22 cellular contexts compared by ENCODE assay signal in genomic region chr3:77489216-77489615, GRCh38.
"Had no signal": no experiment of that assay in that cellular context is flagged by ENCODE, and none has a peak within 500 bp of the region (broad histone marks: within the 10 kb centered on the region; RNA-seq: fewer than 3 reads in every experiment).

No MANE protein-coding gene starts in this region.

- H3K4me1 Mint-ChIP-seq: activated naive CD4-positive, alpha-beta T cell treated with anti-CD3 and anti-CD28 coated beads, Interleukin-2, amount 50 U/mL, for 24 hours; brain; nephron; T-helper 17 cell had no signal

- H3K4me1 ChIP-seq: gastrocnemius medialis, left ventricle myocardium inferior, pancreas, psoas muscle, right atrium auricular region, spleen, testis had no signal

- H3K36me3 Mint-ChIP-seq: activated CD4-positive, alpha-beta memory T cell treated with anti-CD3 and anti-CD28 coated beads for 36 hours; activated naive CD4-positive, alpha-beta T cell treated with anti-CD3 and anti-CD28 coated beads, Interleukin-2, amount 50 U/mL, for 24 hours had no signal

- H3K9me3 ChIP-seq: gastrocnemius medialis, pancreas, psoas muscle, testis had no signal

- DNase-seq: activated CD4-positive, alpha-beta memory T cell treated with anti-CD3 and anti-CD28 coated beads for 36 hours; activated CD4-positive, alpha-beta T cell treated with anti-CD3 and anti-CD28 coated beads for 48 hours; activated gamma-delta T cell; activated T-cell treated with anti-CD3 and anti-CD28 coated beads for 4 hours; anterior cingulate cortex; effector memory CD4-positive, alpha-beta T cell; gastrocnemius medialis; hypothalamus; left ventricle myocardium inferior; mammary epithelial cell; pancreas; psoas muscle; spleen; stimulated activated CD4-positive, alpha-beta T cell treated with anti-CD3 and anti-CD28 coated beads, Interleukin-4, amount 100 ng/mL, for 1 hour; stimulated activated naive CD4-positive, alpha-beta T cell; T-helper 17 cell; testis had no signal

- H3K27ac Mint-ChIP-seq: activated CD4-positive, alpha-beta memory T cell treated with anti-CD3 and anti-CD28 coated beads for 36 hours; activated naive CD4-positive, alpha-beta T cell treated with anti-CD3 and anti-CD28 coated beads, Interleukin-2, amount 50 U/mL, for 24 hours; brain; nephron; T-helper 17 cell; type B pancreatic cell had no signal

- H3K27ac ChIP-seq: gastrocnemius medialis, left ventricle myocardium inferior, pancreas, psoas muscle, right atrium auricular region, spleen, testis had no signal

- H3K27me3 ChIP-seq: gastrocnemius medialis, pancreas, right atrium auricular region, spleen, testis had no signal

- H3K4me3 ChIP-seq: gastrocnemius medialis, left ventricle myocardium inferior, pancreas, psoas muscle, right atrium auricular region, spleen, testis had no signal

- H3K27me3 Mint-ChIP-seq: activated CD4-positive, alpha-beta memory T cell treated with anti-CD3 and anti-CD28 coated beads for 36 hours; activated naive CD4-positive, alpha-beta T cell treated with anti-CD3 and anti-CD28 coated beads, Interleukin-2, amount 50 U/mL, for 24 hours; T-helper 17 cell; type B pancreatic cell had no signal

- H3K4me3 Mint-ChIP-seq: activated CD4-positive, alpha-beta memory T cell treated with anti-CD3 and anti-CD28 coated beads for 36 hours; activated naive CD4-positive, alpha-beta T cell treated with anti-CD3 and anti-CD28 coated beads, Interleukin-2, amount 50 U/mL, for 24 hours; brain; nephron; T-helper 17 cell; type B pancreatic cell had no signal

- H3K36me3 ChIP-seq: gastrocnemius medialis, left ventricle myocardium inferior, pancreas, right atrium auricular region, spleen had no signal
